Comparison of ENCODE assay signal across 14 cellular contexts in genomic region chr16:12229759-12230594, GRCh38.
DNase-seq lines count a peak whose midpoint lies in the region; ATAC-seq and TF ChIP-seq lines count a peak whose summit lies in the region.
"Had no signal": no experiment of that assay in that cellular context is flagged by ENCODE, and none has a peak within 500 bp of the region (broad histone marks: within the 10 kb centered on the region; RNA-seq: fewer than 3 reads in every experiment).

No MANE protein-coding gene starts in this region.

- peaks cover 46% of the 10 kb centered on the region for H3K4me1 ChIP-seq in PC-3 (ENCODE audit: insufficient read depth, low read length)

- no peak for TF ChIP-seq POLR2A in lower leg skin (IDR thresholded peaks at IDR 0.05)

- no peak for TF ChIP-seq CTCF in PC-3 (conservative IDR thresholded peaks at IDR 0.05; ENCODE audit: low read depth, low read length)
- TF ChIP-seq CTCF in fibroblast of pulmonary artery (IDR thresholded peaks at IDR 0.05; ENCODE audit: low read length, missing control alignments), result no peak
- TF ChIP-seq CTCF in WERI-Rb-1 (IDR thresholded peaks at IDR 0.05; ENCODE audit: low read depth, low read length), result no peak
- TF ChIP-seq CTCF in lower leg skin (IDR thresholded peaks at IDR 0.05), result no peak

- H4K20me1 ChIP-seq in PC-3 (ENCODE audit: low read length), result no peaks in the 10 kb centered on the region

- no peak overlapping the region for H3K9ac ChIP-seq in PC-3 (ENCODE audit: low read length)

- H3K9me2 ChIP-seq in PC-3 (replicated peaks; ENCODE audit: low read length), result no peaks in the 10 kb centered on the region

- WGBS in lower leg skin, 2 donors, result 62% methylated on average over 11 of the region's 11 CpGs

- H3K9me3 ChIP-seq in PC-3 (ENCODE audit: low read length) (no peaks in the 10 kb centered on the region), WERI-Rb-1 (ENCODE audit: severe bottlenecking) (no peaks in the 10 kb centered on the region)
- H3K9me3 ChIP-seq: left ventricle myocardium inferior, vagina had no signal

- H3K27me3 ChIP-seq in PC-3 (ENCODE audit: low read length) (no peaks in the 10 kb centered on the region), WERI-Rb-1 (ENCODE audit: insufficient read depth, low read depth, severe bottlenecking) (no peaks in the 10 kb centered on the region)
- H3K27me3 ChIP-seq: foreskin keratinocyte, vagina had no signal

- intact Hi-C loops in PC-3 (cut with micrococcal nuclease) (loop anchor here (1.0 to 10.0 kb wide), 5 partner anchors 17 to 585 kb away; no protein-coding TSS in a partner anchor), lower leg skin (cut with DNase I; ENCODE audit: low total_unique reads) (loop anchor here (10.0 kb wide), 1 partner anchor 1345 kb away; no protein-coding TSS in a partner anchor)

- no TSS peak for BruUV-seq in PC-3 (replicated peaks; lab: Mats Ljungman, UMichigan)

- H3K27ac ChIP-seq in PC-3 (ENCODE audit: low read length), result peak overlapping the region; percentile 82
- H3K27ac ChIP-seq in WERI-Rb-1, result no peak overlapping the region
- H3K27ac ChIP-seq: foreskin keratinocyte, left ventricle myocardium inferior, vagina had no signal

- CTCF ChIA-PET in PC-3 (lab: Charles Lee), result interaction anchor here (0.7 to 2.5 kb wide), 3 partner anchors 8 to 135 kb away, joined by 3 to 13 read pairs (median 4); no protein-coding TSS in a partner anchor

- H3K4me3 ChIP-seq in PC-3 (ENCODE audit: low read length) (peak overlapping the region; percentile 34; the same call in 1 of the 2 replicates), fibroblast of pulmonary artery (replicated peaks; ENCODE audit: low read depth, low read length) (no peak overlapping the region), WERI-Rb-1 (ENCODE audit: low read depth, low read length) (no peak overlapping the region), lower leg skin (ENCODE audit: low read depth, poor library complexity, severe bottlenecking) (no peak overlapping the region)
- H3K4me3 ChIP-seq: left ventricle myocardium inferior, vagina had no signal

- peak overlapping the region; percentile 64 for H3K4me2 ChIP-seq in PC-3 (ENCODE audit: low read length)

- H3K36me3 ChIP-seq in PC-3 (ENCODE audit: low read depth, low read length), result no peaks in the 10 kb centered on the region
- no peaks in the 10 kb centered on the region for H3K36me3 ChIP-seq in WERI-Rb-1
- H3K36me3 ChIP-seq: left ventricle myocardium inferior, vagina had no signal

- H3K79me2 ChIP-seq in PC-3 (ENCODE audit: low read length), result no peaks in the 10 kb centered on the region

- POLR2A ChIA-PET in PC-3 (lab: Charles Lee; ENCODE audit: unreplicated experiment), result interaction anchor here (0.6 kb wide), 1 partner anchor 11 kb away, joined by 5 read pairs; no protein-coding TSS in a partner anchor

- ATAC-seq in PC-3 (peak; percentile 59), HG03520 (IDR thresholded peaks at IDR 0.05; ENCODE audit: unreplicated experiment) (no peak), HG02610 (IDR thresholded peaks at IDR 0.05; ENCODE audit: unreplicated experiment) (no peak)
- ATAC-seq: foreskin keratinocyte, Panc1 had no signal

- DNase-seq in COLO668 (lab: John Stamatoyannopoulos, UW; ENCODE audit: unreplicated experiment) (peak; percentile 62), NCI-H1092 treated with DMSO at 0.1 percent for 48 hours (lab: John Stamatoyannopoulos, UW) (peak; percentile 83), PC-3 (peak; percentile 83), fibroblast of pulmonary artery (ENCODE audit: low read depth) (peak; percentile 15), WERI-Rb-1 (no peak), lower leg skin (ENCODE audit: low spot score in 2 of 2) (no peak)
- DNase-seq: activated B cell treated with CpG ODN at 0.5 μM for 24 hours; left ventricle myocardium inferior; stimulated activated CD8-positive, alpha-beta memory T cell treated with anti-CD3 and anti-CD28 coated beads, Interleukin-4, amount 100 ng/mL, for 48 hours had no signal

- H2AFZ ChIP-seq in PC-3 (ENCODE audit: low read length), result no peak overlapping the region

- H3F3A ChIP-seq in PC-3 (ENCODE audit: low read length, unreplicated experiment), result peaks cover 7% of the 10 kb centered on the region

Comparison
In these comparisons a context has a peak if more than half of its experiments do, and no peak if none do; other contexts are left out.
1. DNase-seq: peak in COLO668 (single experiment), NCI-H1092 treated with DMSO at 0.1 percent for 48 hours (single experiment), PC-3 (single experiment) and fibroblast of pulmonary artery (single experiment); none in WERI-Rb-1 (single experiment) and lower leg skin (0 of 2).